16 cellular contexts compared by ENCODE assay signal in genomic region chr7:138303230-138304070, GRCh38.
"Had no signal": no experiment of that assay in that cellular context is flagged by ENCODE, and none has a peak within 500 bp of the region (broad histone marks: within the 10 kb centered on the region; RNA-seq: fewer than 3 reads in every experiment).

No MANE protein-coding gene starts in this region.

- H3K27me3 ChIP-seq: ascending aorta, esophagus squamous epithelium, ovary, stomach, vagina had no signal

- H3K36me3 ChIP-seq: ascending aorta, esophagus squamous epithelium, ovary, stomach, vagina had no signal

- H3K9me3 ChIP-seq: ascending aorta, esophagus squamous epithelium, ovary, vagina had no signal

- H3K4me3 ChIP-seq: ascending aorta, esophagus squamous epithelium, ovary, stomach, vagina had no signal

- DNase-seq: activated CD4-positive, alpha-beta T cell treated with anti-CD3 and anti-CD28 coated beads for 4 hours; activated CD8-positive, alpha-beta memory T cell treated with anti-CD3 and anti-CD28 coated beads, Interleukin-2, amount 50 U/mL, for 4 hours; activated CD8-positive, alpha-beta T cell treated with anti-CD3 and anti-CD28 coated beads for 36 hours; activated gamma-delta T cell treated with Interleukin-2 at 50 U/mL for 16 hours; activated naive CD8-positive, alpha-beta T cell treated with anti-CD3 and anti-CD28 coated beads, Interleukin-2, amount 10 ng/mL, durations not matched to agents 7 days and 5 days; activated T-cell treated with anti-CD3 and anti-CD28 coated beads, Interleukin-2, amount 50 U/mL, for 72 hours; esophagus squamous epithelium; foreskin fibroblast; glutamatergic neuron; left colon; ovary; stimulated activated CD4-positive, alpha-beta T cell treated with anti-CD3 and anti-CD28 coated beads, Interleukin-15, amount 100 ng/mL, for 24 hours; stomach had no signal

- ATAC-seq: activated CD8-positive, alpha-beta T cell treated with anti-CD3 and anti-CD28 coated beads for 36 hours; activated T-cell treated with anti-CD3 and anti-CD28 coated beads, Interleukin-2, amount 50 U/mL, for 72 hours; left colon had no signal

- H3K4me1 ChIP-seq: ascending aorta, esophagus squamous epithelium, stomach, vagina had no signal

- FAIRE-seq: bronchial epithelial cell had no signal

- H3K27ac ChIP-seq: ascending aorta, esophagus squamous epithelium, ovary, stomach, vagina had no signal
